10 cellular contexts compared by ENCODE assay signal in the genomic region with DNA sequence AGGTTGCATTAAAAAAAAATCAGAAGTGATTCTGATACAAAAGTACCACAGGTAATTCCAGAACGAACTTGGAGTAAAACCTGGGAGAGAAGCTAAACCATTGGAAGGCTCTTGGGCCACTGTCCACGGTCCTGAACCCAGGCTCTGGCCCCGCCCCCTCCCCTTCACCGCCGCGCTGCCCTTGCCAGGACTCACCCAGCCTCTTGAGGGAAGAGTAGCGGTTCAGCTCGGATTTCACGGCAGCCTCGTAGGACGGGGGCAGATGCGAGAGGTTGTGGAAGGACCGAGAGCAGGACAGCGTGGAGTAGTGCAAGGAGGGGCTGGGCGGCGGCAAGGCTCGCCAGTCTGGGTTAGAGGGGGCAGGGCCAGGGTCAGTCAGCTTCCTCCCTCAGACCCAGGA. TPM values are rescaled to one million over a fixed set of nuclear protein-coding genes. Genes with fewer than 3 reads are reported as not detected.
DNase-seq lines count a peak whose midpoint lies in the region; ATAC-seq and TF ChIP-seq lines count a peak whose summit lies in the region.
"Had no signal": no experiment of that assay in that cellular context is flagged by ENCODE, and none has a peak within 500 bp of the region (broad histone marks: within the 10 kb centered on the region; RNA-seq: fewer than 3 reads in every experiment).

No MANE protein-coding gene starts in this region.

- no peak overlapping the region for H3K27ac ChIP-seq in gastrocnemius medialis

- H3K4me1 ChIP-seq in gastrocnemius medialis (no peaks in the 10 kb centered on the region), BE2C (no peaks in the 10 kb centered on the region)

- POLR2A ChIA-PET in WTC11 (lab: Charles Lee) = interaction anchor here (1.0 to 1.4 kb wide), 3 partner anchors 30 to 162 kb away, joined by 3 to 5 read pairs (median 4); a partner anchor contains a TSS

- ATAC-seq in WTC11 (peak; percentile 73), gastrocnemius medialis (no peak), GM21576 (IDR thresholded peaks at IDR 0.05; ENCODE audit: unreplicated experiment) (no peak)

- TF ChIP-seq CTCF in WTC11 (IDR thresholded peaks at IDR 0.05) (no peak), gastrocnemius medialis (IDR thresholded peaks at IDR 0.05 in 4 of 5, conservative IDR thresholded peaks at IDR 0.05 in 1 of 5) (no peak), BE2C (IDR thresholded peaks at IDR 0.05; ENCODE audit: low read depth, low read length) (no peak)

- in situ Hi-C loops in gastrocnemius medialis (cut with MboI; ENCODE audit: low sequenced_read_pairs in 4 of 4) = no loop called here

- no peaks in the 10 kb centered on the region for H3K36me3 ChIP-seq in gastrocnemius medialis
- H3K36me3 ChIP-seq in BE2C = no peaks in the 10 kb centered on the region

- H3K9me3 Mint-ChIP-seq in WTC11 = peaks cover 3% of the 10 kb centered on the region; the same call in 1 of the 2 replicates

- no peaks in the 10 kb centered on the region for H3K9me3 ChIP-seq in gastrocnemius medialis
- no peaks in the 10 kb centered on the region for H3K9me3 ChIP-seq in BE2C

- TF ChIP-seq POLR2A in gastrocnemius medialis (IDR thresholded peaks at IDR 0.05) = no peak

- no peak overlapping the region for H3K4me3 Mint-ChIP-seq in WTC11
- H3K4me3 Mint-ChIP-seq: activated T-cell treated with anti-CD3 and anti-CD28 coated beads, Interleukin-2, amount 50 U/mL, for 72 hours; naive thymus-derived CD8-positive, alpha-beta T cell had no signal

- intact Hi-C loops in gastrocnemius medialis (cut with DNase I; ENCODE audit: low total_unique reads) = no loop called here

- H3K4me1 Mint-ChIP-seq in WTC11 = peaks cover 15% of the 10 kb centered on the region

- CTCF ChIA-PET in WTC11 (lab: Charles Lee) = interaction anchor here (0.5 to 1.7 kb wide), 18 partner anchors 14 to 296 kb away, joined by 3 to 13 read pairs (median 4); a partner anchor contains a TSS

- DNase-seq in DMS79 (lab: John Stamatoyannopoulos, UW) (peak; percentile 56), Kasumi-1 (lab: John Stamatoyannopoulos, UW) (peak; percentile 60 to 83), WTC11 (ENCODE audit: low spot score) (peak; percentile 85), iris pigment epithelial cell (ENCODE audit: low read depth) (peak; percentile 69), occipital lobe (lab: John Stamatoyannopoulos, UW) (no peak), gastrocnemius medialis (no peak), BE2C (no peak)
- DNase-seq: activated T-cell treated with anti-CD3 and anti-CD28 coated beads, Interleukin-2, amount 50 U/mL, for 72 hours; naive thymus-derived CD8-positive, alpha-beta T cell had no signal

- no peak overlapping the region for H3K27ac Mint-ChIP-seq in WTC11
- H3K27ac Mint-ChIP-seq: activated T-cell treated with anti-CD3 and anti-CD28 coated beads, Interleukin-2, amount 50 U/mL, for 72 hours; naive thymus-derived CD8-positive, alpha-beta T cell had no signal

- H3K27me3 Mint-ChIP-seq in WTC11 (ENCODE audit: low read depth) = peaks cover 13% of the 10 kb centered on the region

- no peaks in the 10 kb centered on the region for H3K36me3 Mint-ChIP-seq in WTC11

- H3K4me3 ChIP-seq in gastrocnemius medialis = no peak overlapping the region
- H3K4me3 ChIP-seq in BE2C (ENCODE audit: low read depth, low read length) = no peak overlapping the region

- H3K27me3 ChIP-seq in gastrocnemius medialis (peaks cover 58 to 69% (median 68%) of the 10 kb centered on the region in 3 donors), BE2C (peaks cover 22% of the 10 kb centered on the region)

TF ChIP-seq in WTC11, 78 proteins besides CTCF, POLR2A, EP300 and RAD21 (continues in another document):
- TF ChIP-seq, protein P1, sequence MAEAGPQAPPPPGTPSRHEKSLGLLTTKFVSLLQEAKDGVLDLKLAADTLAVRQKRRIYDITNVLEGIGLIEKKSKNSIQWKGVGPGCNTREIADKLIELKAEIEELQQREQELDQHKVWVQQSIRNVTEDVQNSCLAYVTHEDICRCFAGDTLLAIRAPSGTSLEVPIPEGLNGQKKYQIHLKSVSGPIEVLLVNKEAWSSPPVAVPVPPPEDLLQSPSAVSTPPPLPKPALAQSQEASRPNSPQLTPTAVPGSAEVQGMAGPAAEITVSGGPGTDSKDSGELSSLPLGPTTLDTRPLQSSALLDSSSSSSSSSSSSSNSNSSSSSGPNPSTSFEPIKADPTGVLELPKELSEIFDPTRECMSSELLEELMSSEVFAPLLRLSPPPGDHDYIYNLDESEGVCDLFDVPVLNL (CRISPR knock-in tag; IDR thresholded peaks at IDR 0.05; ENCODE audit: borderline replicate concordance, low read depth) = no peak
- TF ChIP-seq, protein P2, sequence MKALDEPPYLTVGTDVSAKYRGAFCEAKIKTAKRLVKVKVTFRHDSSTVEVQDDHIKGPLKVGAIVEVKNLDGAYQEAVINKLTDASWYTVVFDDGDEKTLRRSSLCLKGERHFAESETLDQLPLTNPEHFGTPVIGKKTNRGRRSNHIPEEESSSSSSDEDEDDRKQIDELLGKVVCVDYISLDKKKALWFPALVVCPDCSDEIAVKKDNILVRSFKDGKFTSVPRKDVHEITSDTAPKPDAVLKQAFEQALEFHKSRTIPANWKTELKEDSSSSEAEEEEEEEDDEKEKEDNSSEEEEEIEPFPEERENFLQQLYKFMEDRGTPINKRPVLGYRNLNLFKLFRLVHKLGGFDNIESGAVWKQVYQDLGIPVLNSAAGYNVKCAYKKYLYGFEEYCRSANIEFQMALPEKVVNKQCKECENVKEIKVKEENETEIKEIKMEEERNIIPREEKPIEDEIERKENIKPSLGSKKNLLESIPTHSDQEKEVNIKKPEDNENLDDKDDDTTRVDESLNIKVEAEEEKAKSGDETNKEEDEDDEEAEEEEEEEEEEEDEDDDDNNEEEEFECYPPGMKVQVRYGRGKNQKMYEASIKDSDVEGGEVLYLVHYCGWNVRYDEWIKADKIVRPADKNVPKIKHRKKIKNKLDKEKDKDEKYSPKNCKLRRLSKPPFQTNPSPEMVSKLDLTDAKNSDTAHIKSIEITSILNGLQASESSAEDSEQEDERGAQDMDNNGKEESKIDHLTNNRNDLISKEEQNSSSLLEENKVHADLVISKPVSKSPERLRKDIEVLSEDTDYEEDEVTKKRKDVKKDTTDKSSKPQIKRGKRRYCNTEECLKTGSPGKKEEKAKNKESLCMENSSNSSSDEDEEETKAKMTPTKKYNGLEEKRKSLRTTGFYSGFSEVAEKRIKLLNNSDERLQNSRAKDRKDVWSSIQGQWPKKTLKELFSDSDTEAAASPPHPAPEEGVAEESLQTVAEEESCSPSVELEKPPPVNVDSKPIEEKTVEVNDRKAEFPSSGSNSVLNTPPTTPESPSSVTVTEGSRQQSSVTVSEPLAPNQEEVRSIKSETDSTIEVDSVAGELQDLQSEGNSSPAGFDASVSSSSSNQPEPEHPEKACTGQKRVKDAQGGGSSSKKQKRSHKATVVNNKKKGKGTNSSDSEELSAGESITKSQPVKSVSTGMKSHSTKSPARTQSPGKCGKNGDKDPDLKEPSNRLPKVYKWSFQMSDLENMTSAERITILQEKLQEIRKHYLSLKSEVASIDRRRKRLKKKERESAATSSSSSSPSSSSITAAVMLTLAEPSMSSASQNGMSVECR (CRISPR knock-in tag; IDR thresholded peaks at IDR 0.05; ENCODE audit: borderline replicate concordance) = peak; percentile 95
- TF ChIP-seq ZBTB21 (CRISPR knock-in tag; IDR thresholded peaks at IDR 0.05; ENCODE audit: borderline replicate concordance) = no peak
- TF ChIP-seq, protein P3, sequence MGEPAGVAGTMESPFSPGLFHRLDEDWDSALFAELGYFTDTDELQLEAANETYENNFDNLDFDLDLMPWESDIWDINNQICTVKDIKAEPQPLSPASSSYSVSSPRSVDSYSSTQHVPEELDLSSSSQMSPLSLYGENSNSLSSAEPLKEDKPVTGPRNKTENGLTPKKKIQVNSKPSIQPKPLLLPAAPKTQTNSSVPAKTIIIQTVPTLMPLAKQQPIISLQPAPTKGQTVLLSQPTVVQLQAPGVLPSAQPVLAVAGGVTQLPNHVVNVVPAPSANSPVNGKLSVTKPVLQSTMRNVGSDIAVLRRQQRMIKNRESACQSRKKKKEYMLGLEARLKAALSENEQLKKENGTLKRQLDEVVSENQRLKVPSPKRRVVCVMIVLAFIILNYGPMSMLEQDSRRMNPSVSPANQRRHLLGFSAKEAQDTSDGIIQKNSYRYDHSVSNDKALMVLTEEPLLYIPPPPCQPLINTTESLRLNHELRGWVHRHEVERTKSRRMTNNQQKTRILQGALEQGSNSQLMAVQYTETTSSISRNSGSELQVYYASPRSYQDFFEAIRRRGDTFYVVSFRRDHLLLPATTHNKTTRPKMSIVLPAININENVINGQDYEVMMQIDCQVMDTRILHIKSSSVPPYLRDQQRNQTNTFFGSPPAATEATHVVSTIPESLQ (CRISPR knock-in tag; IDR thresholded peaks at IDR 0.05) = no peak
- no peak for TF ChIP-seq RELA (CRISPR knock-in tag; IDR thresholded peaks at IDR 0.05; ENCODE audit: borderline replicate concordance)
- TF ChIP-seq CBFB (CRISPR knock-in tag; IDR thresholded peaks at IDR 0.05; ENCODE audit: low read depth) = no peak
- no peak for TF ChIP-seq TCF7 (CRISPR knock-in tag; IDR thresholded peaks at IDR 0.05; ENCODE audit: low read depth)
- TF ChIP-seq NFYB (CRISPR knock-in tag; conservative IDR thresholded peaks at IDR 0.05; ENCODE audit: low read depth) = no peak
- peak; percentile 84; the same call in 1 of the 2 replicates for TF ChIP-seq TEAD4 (CRISPR knock-in tag; IDR thresholded peaks at IDR 0.05)
- TF ChIP-seq ZNF423 (CRISPR knock-in tag; IDR thresholded peaks at IDR 0.05) = no peak
- no peak for TF ChIP-seq ZNF671 (CRISPR knock-in tag; IDR thresholded peaks at IDR 0.05)
- no peak for TF ChIP-seq NR3C1 (CRISPR knock-in tag; conservative IDR thresholded peaks at IDR 0.05; ENCODE audit: low read depth)

RNA-seq across cellular contexts. Expression of a gene that starts 5.7 kb away (rescaled TPM):
- 0.79 to 0.94 TPM (median 0.87 TPM) in 3 replicates for total RNA-seq in WTC11 (2021)
- 4.2 TPM for total RNA-seq in occipital lobe
- not detected for total RNA-seq in gastrocnemius medialis
- 0.12 TPM for polyA plus RNA-seq in BE2C (2012; ENCODE audit: insufficient read depth, insufficient read length, low read depth)
- total RNA-seq: naive thymus-derived CD8-positive, alpha-beta T cell had no signal
- polyA plus RNA-seq: naive thymus-derived CD8-positive, alpha-beta T cell had no signal

RNA-seq across cellular contexts. Expression of a gene that starts 24.0 kb away (rescaled TPM):
- total RNA-seq in WTC11 (2021) = 96.3 to 96.6 TPM (median 96.4 TPM) in 3 replicates
- total RNA-seq in occipital lobe = 13.7 TPM
- 100 to 1,000 TPM in 1 of 4 donors, 10 to 100 TPM in 3; 59.7 to 101 (median 88.7) TPM for total RNA-seq in gastrocnemius medialis
- 60.2 TPM for polyA plus RNA-seq in BE2C (2012; ENCODE audit: insufficient read depth, insufficient read length, low read depth)

RNA-seq across cellular contexts. Expression of a gene that starts 27.1 kb away (rescaled TPM):
- total RNA-seq in WTC11 (2021) = 2.1 to 2.5 TPM (median 2.2 TPM) in 3 replicates
- total RNA-seq in occipital lobe = not detected
- total RNA-seq in gastrocnemius medialis = not detected
- not detected for polyA plus RNA-seq in BE2C (2012; ENCODE audit: insufficient read depth, insufficient read length, low read depth)
- total RNA-seq: activated T-cell treated with anti-CD3 and anti-CD28 coated beads, Interleukin-2, amount 50 U/mL, for 72 hours; naive thymus-derived CD8-positive, alpha-beta T cell had no signal
- polyA plus RNA-seq: naive thymus-derived CD8-positive, alpha-beta T cell had no signal

RNA-seq across cellular contexts. Expression of a gene that starts 29.8 kb away (rescaled TPM):
- total RNA-seq in WTC11 (2021) (442 to 516 TPM (median 467 TPM) in 3 replicates), occipital lobe (35.9 TPM), gastrocnemius medialis (10 to 100 TPM in 3 of 4 donors, 1 to 10 TPM in 1; 7.7 to 14.6 (median 13.4) TPM)
- polyA plus RNA-seq in BE2C (2012; ENCODE audit: insufficient read depth, insufficient read length, low read depth) = 523 TPM

RNA-seq across cellular contexts. Expression of a gene that starts 39.0 kb away (rescaled TPM):
- 14.0 to 23.6 TPM (median 17.8 TPM) in 3 replicates for total RNA-seq in WTC11 (2021)
- 0.78 TPM for total RNA-seq in occipital lobe
- total RNA-seq in gastrocnemius medialis = 10 to 100 TPM in 3 of 4 donors, 1 to 10 TPM in 1; 7.4 to 22.3 (median 14.1) TPM
- polyA plus RNA-seq in BE2C (2012; ENCODE audit: insufficient read depth, insufficient read length, low read depth) = 18.3 TPM

Comparison
In these comparisons a context has a peak if more than half of its experiments do, and no peak if none do; other contexts are left out.
1. DNase-seq: peak in DMS79 (single experiment), Kasumi-1 (2 of 2), WTC11 (single experiment) and iris pigment epithelial cell (single experiment); none in occipital lobe (single experiment), gastrocnemius medialis (0 of 2) and BE2C (single experiment).